In genomic region chr3:23811117-23811487, GRCh38 we compare ENCODE assay signal across 8 cellular contexts. TPM values are rescaled to one million over a fixed set of nuclear protein-coding genes. Genes with fewer than 3 reads are reported as not detected.
DNase-seq lines count a peak whose midpoint lies in the region; ATAC-seq and TF ChIP-seq lines count a peak whose summit lies in the region.

No MANE protein-coding gene starts in this region.

- ATAC-seq in left colon = peak; percentile 38
- no peak for ATAC-seq in HG03095 (IDR thresholded peaks at IDR 0.05; ENCODE audit: unreplicated experiment)
- no peak for ATAC-seq in GM19351 (IDR thresholded peaks at IDR 0.05; ENCODE audit: unreplicated experiment)

- H3K4me3 ChIP-seq in HUES48 (ENCODE audit: low read depth, low read length) = peak overlapping the region; percentile 69
- peak overlapping the region; percentile 70 to 73 for H3K4me3 ChIP-seq in testis

- DNase-seq in Caki2 (ENCODE audit: low read depth) = peak; percentile 26
- DNase-seq in amniotic epithelial cell (ENCODE audit: low read depth) = peak; percentile 6
- DNase-seq in left colon = peak in 1 of 2 donors; percentile 32
- DNase-seq in testis = no peak
- no peak for DNase-seq in NCI-H2196 treated with DMSO at 0.1 percent for 48 hours (lab: John Stamatoyannopoulos, UW; ENCODE audit: unreplicated experiment)

- no peak for TF ChIP-seq CTCF in testis (IDR thresholded peaks at IDR 0.05)

- H3K4me1 ChIP-seq in HUES48 (ENCODE audit: control insufficient read depth, insufficient read depth, low read length) = peaks cover 37% of the 10 kb centered on the region
- peaks cover 13% of the 10 kb centered on the region for H3K4me1 ChIP-seq in testis

- H3K36me3 ChIP-seq in HUES48 (ENCODE audit: control insufficient read depth, insufficient read depth, low read length) = peaks cover 54% of the 10 kb centered on the region
- H3K36me3 ChIP-seq in testis (ENCODE audit: low read depth, missing control alignments) = no peaks in the 10 kb centered on the region

- no peak for TF ChIP-seq POLR2A in testis (IDR thresholded peaks at IDR 0.05)

- 17 to 19% methylated on average over 11 of the region's 11 CpGs for WGBS in testis, 2 donors

- intact Hi-C loops in left colon (cut with DNase I, micrococcal nuclease) (no loop called here), testis (cut with DNase I; ENCODE audit: low total_unique reads) (no loop called here)

- H3K27ac ChIP-seq in HUES48 (ENCODE audit: low read depth, low read length) (peak overlapping the region; percentile 92), testis (peak overlapping the region; percentile 86 to 88)

- peak overlapping the region; percentile 84 for H3K9ac ChIP-seq in HUES48 (ENCODE audit: low read depth, low read length)

- in situ Hi-C loops in Caki2 (cut with HindIII; ENCODE audit: low pct_unique_long_range_greater_than_20kb, low sequenced_read_pairs) = no loop called here

- H3K27me3 ChIP-seq in HUES48 (ENCODE audit: control insufficient read depth, insufficient read depth, low read length) = no peaks in the 10 kb centered on the region
- no peaks in the 10 kb centered on the region for H3K27me3 ChIP-seq in testis

- H3K9me3 ChIP-seq in HUES48 (ENCODE audit: control insufficient read depth, insufficient read depth, low read length) = no peaks in the 10 kb centered on the region
- H3K9me3 ChIP-seq in testis = no peaks in the 10 kb centered on the region

RNA-seq across cellular contexts. Expression of gene UBE2E1, which starts 5.3 kb away (rescaled TPM):
- total RNA-seq in Caki2 (2014; rRNA removed; shearing (Covaris generic); ENCODE audit: low replicate concordance) = 60.6 and 80.2 TPM in 2 replicates
- total RNA-seq in left colon = 10 to 100 TPM; 65.6 to 96.3 TPM
- 10 to 100 TPM; 68.7 to 82.2 TPM for total RNA-seq in testis
- 89.5 TPM for polyA plus RNA-seq in testis (ENCODE audit: insufficient read depth, low read depth, low replicate concordance)

Comparison
In these comparisons a context has a peak if more than half of its experiments do, and no peak if none do; other contexts are left out.
1. DNase-seq: peak in Caki2 (single experiment) and amniotic epithelial cell (single experiment); none in testis (single experiment) and NCI-H2196 treated with DMSO at 0.1 percent for 48 hours (single experiment).